In genomic region chr12:47844264-47845020, GRCh38 we compare ENCODE assay signal across 19 cellular contexts. TPM values are rescaled to one million over a fixed set of nuclear protein-coding genes. Genes with fewer than 3 reads are reported as not detected.
DNase-seq lines count a peak whose midpoint lies in the region; ATAC-seq and TF ChIP-seq lines count a peak whose summit lies in the region.
"Had no signal": no experiment of that assay in that cellular context is flagged by ENCODE, and none has a peak within 500 bp of the region (broad histone marks: within the 10 kb centered on the region; RNA-seq: fewer than 3 reads in every experiment).

No MANE protein-coding gene starts in this region.

- peak; percentile 59 for ATAC-seq in Right ventricle myocardium superior (ENCODE audit: poor library complexity)
- peak; percentile 40 for ATAC-seq in aorta (ENCODE audit: low FRiP score)
- no peak for ATAC-seq in GM19035 (IDR thresholded peaks at IDR 0.05; ENCODE audit: unreplicated experiment)

- H3K4me2 ChIP-seq in mesenchymal stem cell (ENCODE audit: low read length, poor library complexity, severe bottlenecking) = no peak overlapping the region

- no peak for TF ChIP-seq CTCF in WERI-Rb-1 (IDR thresholded peaks at IDR 0.05; ENCODE audit: low read depth, low read length)

- peak overlapping the region; percentile 9; the same call in 1 of the 2 replicates for H3K27ac ChIP-seq in WERI-Rb-1
- no peak overlapping the region for H3K27ac ChIP-seq in mesenchymal stem cell (ENCODE audit: low read length, poor library complexity, severe bottlenecking)
- H3K27ac ChIP-seq in aorta (ENCODE audit: low read depth in 1 of 2, low read length in 2 of 2) = no peak overlapping the region
- H3K27ac ChIP-seq: sigmoid colon had no signal

- H3K4me1 ChIP-seq in mesenchymal stem cell (ENCODE audit: control insufficient read depth, insufficient read depth, low read depth, low read length) (peaks cover 16% of the 10 kb centered on the region), aorta (ENCODE audit: control insufficient read depth in 1 of 2, insufficient read depth in 2 of 2, low read length in 2 of 2) (no peaks in the 10 kb centered on the region)

- no peak overlapping the region for H3K14ac ChIP-seq in mesenchymal stem cell (ENCODE audit: low read length in 2 of 2)

- no peaks in the 10 kb centered on the region for H3K9me3 ChIP-seq in WERI-Rb-1 (ENCODE audit: severe bottlenecking)
- H3K9me3 ChIP-seq in mesenchymal stem cell (ENCODE audit: control insufficient read depth, low read length) = no peaks in the 10 kb centered on the region
- H3K9me3 ChIP-seq in aorta (ENCODE audit: control insufficient read depth, low read length) = no peaks in the 10 kb centered on the region
- H3K9me3 ChIP-seq: sigmoid colon had no signal

- H3K4me3 ChIP-seq in WERI-Rb-1 (ENCODE audit: low read depth, low read length) (no peak overlapping the region), mesenchymal stem cell (ENCODE audit: insufficient read depth in 1 of 2, low read depth in 1 of 2, low read length in 2 of 2) (no peak overlapping the region), aorta (ENCODE audit: low read length in 2 of 2) (no peak overlapping the region)
- H3K4me3 ChIP-seq: sigmoid colon had no signal

- H3K9ac ChIP-seq in mesenchymal stem cell (ENCODE audit: low read length) = peak overlapping the region; percentile 26

- H3K4me1 Mint-ChIP-seq in activated naive CD4-positive, alpha-beta T cell treated with anti-CD3 and anti-CD28 coated beads, Interleukin-2, amount 10 ng/mL, durations not matched to agents 7 days and 5 days = no peaks in the 10 kb centered on the region

- H3K36me3 ChIP-seq in WERI-Rb-1 = no peaks in the 10 kb centered on the region
- H3K36me3 ChIP-seq in mesenchymal stem cell (ENCODE audit: control insufficient read depth in 1 of 2, insufficient read depth in 2 of 2, low read depth in 1 of 2, low read length in 2 of 2) = peaks cover 13 to 52% of the 10 kb centered on the region in 2 experiments
- no peaks in the 10 kb centered on the region for H3K36me3 ChIP-seq in aorta (ENCODE audit: control insufficient read depth in 1 of 2, insufficient read depth in 2 of 2, low read length in 1 of 2)
- H3K36me3 ChIP-seq: sigmoid colon had no signal

- H2BK12ac ChIP-seq in mesenchymal stem cell (ENCODE audit: low read length in 2 of 2) = no peak overlapping the region

- H3K4me3 Mint-ChIP-seq in activated naive CD4-positive, alpha-beta T cell treated with anti-CD3 and anti-CD28 coated beads, Interleukin-2, amount 10 ng/mL, durations not matched to agents 7 days and 5 days = no peak overlapping the region
- H3K4me3 Mint-ChIP-seq: activated T-helper 1 cell treated with anti-CD3 and anti-CD28 coated beads, Interleukin-12 subunit alpha, Interleukin-12 subunit beta, Interleukin-2, Interleukin-4 antibody, amounts not matched to agents 30 ng/mL and 10 ng/mL and 1 ng/mL, durations not matched to agents 14 hours and 24 hours and 36 hours had no signal

- H3K27ac Mint-ChIP-seq in activated naive CD4-positive, alpha-beta T cell treated with anti-CD3 and anti-CD28 coated beads, Interleukin-2, amount 10 ng/mL, durations not matched to agents 7 days and 5 days = no peak overlapping the region
- H3K27ac Mint-ChIP-seq: activated T-helper 1 cell treated with anti-CD3 and anti-CD28 coated beads, Interleukin-12 subunit alpha, Interleukin-12 subunit beta, Interleukin-2, Interleukin-4 antibody, amounts not matched to agents 30 ng/mL and 10 ng/mL and 1 ng/mL, durations not matched to agents 14 hours and 24 hours and 36 hours; nephron progenitor cell had no signal

- H3K36me3 Mint-ChIP-seq in activated naive CD4-positive, alpha-beta T cell treated with anti-CD3 and anti-CD28 coated beads, Interleukin-2, amount 10 ng/mL, durations not matched to agents 7 days and 5 days = peaks cover 2% of the 10 kb centered on the region

- 88% methylated on average over 28 of the region's 28 CpGs for WGBS in mesenchymal stem cell
- WGBS in aorta, 2 donors = 82 to 83% methylated on average over 27 to 28 of the region's 28 CpGs

- no peak overlapping the region for H2AFZ ChIP-seq in mesenchymal stem cell (ENCODE audit: low read depth, low read length)

- no peaks in the 10 kb centered on the region for H3K79me1 ChIP-seq in mesenchymal stem cell (replicated peaks; ENCODE audit: low read length, poor library complexity, severe bottlenecking)

- H3K18ac ChIP-seq in mesenchymal stem cell (ENCODE audit: low read depth in 1 of 2, low read length in 2 of 2) = peak overlapping the region; percentile 21 to 72

- H2AK5ac ChIP-seq in mesenchymal stem cell (ENCODE audit: low read length, severe bottlenecking) = no peak overlapping the region

- no peak overlapping the region for H4K8ac ChIP-seq in mesenchymal stem cell (ENCODE audit: low read length)

- no peak overlapping the region for H2BK5ac ChIP-seq in mesenchymal stem cell (ENCODE audit: low read depth, low read length, poor library complexity, severe bottlenecking)

- H3K23ac ChIP-seq in mesenchymal stem cell (ENCODE audit: low read length in 2 of 2) = no peak overlapping the region

- no peak overlapping the region for H2BK15ac ChIP-seq in mesenchymal stem cell (ENCODE audit: low read depth, poor library complexity, severe bottlenecking)

- DNase-seq in Right ventricle myocardium superior (peak; percentile 61), cardiac septum (ENCODE audit: low spot score) (no peak), WERI-Rb-1 (no peak), mesenchymal stem cell (no peak), aorta (no peak), NOMO-1 (lab: John Stamatoyannopoulos, UW; ENCODE audit: unreplicated experiment in 2 of 2) (no peak)
- no peak for DNase-seq in activated naive CD4-positive, alpha-beta T cell treated with anti-CD3 and anti-CD28 coated beads, Interleukin-2, amount 10 ng/mL, durations not matched to agents 7 days and 5 days
- DNase-seq: activated CD4-positive, alpha-beta T cell treated with anti-CD3 and anti-CD28 coated beads, Interleukin-2, amount 50 U/mL, for 4 hours; AML-193; amygdala; GOT3; hypothalamus; NCI-H1048; nephron progenitor cell; SIG-M5; sigmoid colon; stimulated activated CD4-positive, alpha-beta T cell treated with anti-CD3 and anti-CD28 coated beads, Interleukin-4, amount 100 ng/mL, for 4 hours had no signal

- intact Hi-C loops in Right ventricle myocardium superior (cut with DNase I) (no loop called here), cardiac septum (cut with DNase I) (no loop called here), aorta (cut with DNase I) (no loop called here)

- H2BK120ac ChIP-seq in mesenchymal stem cell (ENCODE audit: low read depth, low read length) = no peak overlapping the region

- H4K91ac ChIP-seq in mesenchymal stem cell (ENCODE audit: low read length) = no peak overlapping the region

- H3K4ac ChIP-seq in mesenchymal stem cell (ENCODE audit: low read depth in 1 of 2, low read length in 2 of 2) = peak overlapping the region in 1 of 2 experiments; percentile 57

- no peaks in the 10 kb centered on the region for H3K9me3 Mint-ChIP-seq in activated naive CD4-positive, alpha-beta T cell treated with anti-CD3 and anti-CD28 coated beads, Interleukin-2, amount 10 ng/mL, durations not matched to agents 7 days and 5 days
- H3K9me3 Mint-ChIP-seq: activated T-helper 1 cell treated with anti-CD3 and anti-CD28 coated beads, Interleukin-12 subunit alpha, Interleukin-12 subunit beta, Interleukin-2, Interleukin-4 antibody, amounts not matched to agents 30 ng/mL and 10 ng/mL and 1 ng/mL, durations not matched to agents 14 hours and 24 hours and 36 hours; nephron progenitor cell had no signal

- CTCF ChIA-PET in activated naive CD4-positive, alpha-beta T cell treated with anti-CD3 and anti-CD28 coated beads, Interleukin-2, amount 10 ng/mL, durations not matched to agents 7 days and 5 days (lab: Charles Lee) = interaction anchor here (0.8 to 24.7 kb wide), 5 partner anchors 36 to 129 kb away, joined by 3 to 716 read pairs (median 130); partner anchors contain the start of gene HDAC7

- H3K27me3 ChIP-seq in WERI-Rb-1 (ENCODE audit: insufficient read depth, low read depth, severe bottlenecking) (no peaks in the 10 kb centered on the region), mesenchymal stem cell (ENCODE audit: control insufficient read depth in 1 of 2, insufficient read depth in 1 of 2, low read length in 2 of 2) (peaks cover 0 to 3% of the 10 kb centered on the region in 2 experiments), aorta (ENCODE audit: control insufficient read depth in 1 of 2, insufficient read depth in 2 of 2, low read length in 1 of 2) (no peaks in the 10 kb centered on the region)
- H3K27me3 ChIP-seq: sigmoid colon had no signal

- H3K27me3 Mint-ChIP-seq in activated naive CD4-positive, alpha-beta T cell treated with anti-CD3 and anti-CD28 coated beads, Interleukin-2, amount 10 ng/mL, durations not matched to agents 7 days and 5 days = peaks cover 6% of the 10 kb centered on the region

RNA-seq across cellular contexts. Expression of gene HDAC7, which starts 24.7 kb away (rescaled TPM):
- 35.9 TPM for total RNA-seq in Right ventricle myocardium superior
- total RNA-seq in cardiac septum = 62.7 TPM
- polyA plus RNA-seq in mesenchymal stem cell (2013, experiment 1 of 2) = 50.4 TPM
- polyA plus RNA-seq in mesenchymal stem cell (2013, experiment 2 of 2) = 47.9 TPM
- 100 to 1,000 TPM; 144 to 192 TPM for total RNA-seq in aorta
- polyA plus RNA-seq in aorta = 10 to 100 TPM; 17.0 to 93.4 TPM
